Comparison of ENCODE assay signal across 28 cellular contexts in the genomic region with DNA sequence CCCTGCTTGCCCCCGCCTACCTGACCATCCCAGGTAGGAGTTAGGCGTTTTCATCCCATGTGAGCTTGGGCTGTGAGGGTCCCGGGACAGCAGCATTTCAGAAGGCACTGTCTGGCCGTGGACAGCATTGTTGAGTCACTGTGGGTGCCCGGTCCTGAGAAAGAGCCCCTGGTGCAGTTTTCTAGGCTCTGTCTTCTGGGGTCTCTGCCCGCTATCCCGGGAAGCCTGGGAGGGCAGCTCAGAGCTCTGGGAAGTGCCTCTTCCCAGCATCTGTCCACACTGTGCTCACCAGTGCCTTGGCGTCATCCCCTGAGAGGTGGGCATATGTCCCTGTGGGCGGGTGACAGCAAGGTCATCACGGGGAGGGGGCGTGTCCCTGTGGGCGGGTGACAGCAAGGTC.
"Had no signal": no experiment of that assay in that cellular context is flagged by ENCODE, and none has a peak within 500 bp of the region (broad histone marks: within the 10 kb centered on the region; RNA-seq: fewer than 3 reads in every experiment).

No MANE protein-coding gene starts in this region.

- H3K27ac ChIP-seq: esophagus squamous epithelium, heart right ventricle, left lung, neural progenitor cell, parathyroid adenoma, suprapubic skin, transverse colon, vagina had no signal

- H3K27me3 Mint-ChIP-seq: progenitor cell of endocrine pancreas had no signal

- DNase-seq: cortex of kidney; effector memory CD8-positive, alpha-beta T cell; erythroblast; esophagus squamous epithelium; foreskin melanocyte; glutamatergic neuron; heart right ventricle; hippocampal formation; left cardiac atrium; left lung; mesenchymal stem cell; mucosa of descending colon; naive B cell; occipital lobe; stimulated activated CD4-positive, alpha-beta T cell treated with anti-CD3 and anti-CD28 coated beads, Interleukin-12 subunit alpha, Interleukin-12 subunit beta, amount 100 ng/mL, for 4 hours; stimulated activated CD4-positive, alpha-beta T cell treated with anti-CD3 and anti-CD28 coated beads, Interleukin-1b, Interleukin-23, amount 100 ng/mL, for 48 hours; stimulated activated CD4-positive, alpha-beta T cell treated with anti-CD3 and anti-CD28 coated beads, Interleukin-4, amount 100 ng/mL, for 1 hour; stimulated activated CD8-positive, alpha-beta memory T cell treated with anti-CD3 and anti-CD28 coated beads, Interleukin-4, amount 100 ng/mL, for 48 hours; stimulated activated naive CD4-positive, alpha-beta T cell; stimulated activated naive CD8-positive, alpha-beta T cell treated with anti-CD3 and anti-CD28 coated beads, Interleukin-15, amount 100 ng/mL, for 72 hours; transverse colon had no signal

- H3K27ac Mint-ChIP-seq: effector memory CD8-positive, alpha-beta T cell; mesothelial cell of epicardium; naive B cell; natural killer cell treated with Interleukin-12 subunit alpha and Interleukin-12 subunit beta and Interleukin-15 and Interleukin-18, amount 100 ng/mL, for 72 hours; neural progenitor cell; stimulated activated naive CD8-positive, alpha-beta T cell treated with anti-CD3 and anti-CD28 coated beads, Interleukin-15, amount 100 ng/mL, for 72 hours had no signal

- H3K9me3 Mint-ChIP-seq: effector memory CD8-positive, alpha-beta T cell; mesothelial cell of epicardium; natural killer cell treated with Interleukin-12 subunit alpha and Interleukin-12 subunit beta and Interleukin-15 and Interleukin-18, amount 100 ng/mL, for 72 hours; stimulated activated naive CD8-positive, alpha-beta T cell treated with anti-CD3 and anti-CD28 coated beads, Interleukin-15, amount 100 ng/mL, for 72 hours had no signal

- H3K4me3 Mint-ChIP-seq: effector memory CD8-positive, alpha-beta T cell; mesothelial cell of epicardium; natural killer cell treated with Interleukin-12 subunit alpha and Interleukin-12 subunit beta and Interleukin-15 and Interleukin-18, amount 100 ng/mL, for 72 hours; stimulated activated naive CD8-positive, alpha-beta T cell treated with anti-CD3 and anti-CD28 coated beads, Interleukin-15, amount 100 ng/mL, for 72 hours had no signal
